Comparison of ENCODE assay signal across 10 cellular contexts in genomic region chr4:121112530-121112929, GRCh38. TPM values are rescaled to one million over a fixed set of nuclear protein-coding genes. Genes with fewer than 3 reads are reported as not detected.
DNase-seq lines count a peak whose midpoint lies in the region; ATAC-seq and TF ChIP-seq lines count a peak whose summit lies in the region.
"Had no signal": no experiment of that assay in that cellular context is flagged by ENCODE, and none has a peak within 500 bp of the region (broad histone marks: within the 10 kb centered on the region; RNA-seq: fewer than 3 reads in every experiment).

No MANE protein-coding gene starts in this region.

- H3K9ac ChIP-seq in Loucy (ENCODE audit: low read depth, low read length, poor library complexity, severe bottlenecking) = no peak overlapping the region

- no peaks in the 10 kb centered on the region for H3K9me2 ChIP-seq in Loucy (replicated peaks; ENCODE audit: low read depth, low read length)

- H3K36me3 ChIP-seq in Loucy (ENCODE audit: insufficient read depth, low read length) = no peaks in the 10 kb centered on the region
- H3K36me3 ChIP-seq in psoas muscle (ENCODE audit: insufficient read depth in 1 of 2, low read depth in 1 of 2) = no peaks in the 10 kb centered on the region
- H3K36me3 ChIP-seq: suprapubic skin had no signal

- TF ChIP-seq CTCF in GM10266 (IDR thresholded peaks at IDR 0.05; ENCODE audit: control insufficient read depth, insufficient read depth, low read depth, missing control alignments) (peak; percentile 21), Loucy (conservative IDR thresholded peaks at IDR 0.05; ENCODE audit: low read length) (peak; percentile 60), coronary artery (IDR thresholded peaks at IDR 0.05) (peak; percentile 27), psoas muscle (IDR thresholded peaks at IDR 0.05) (peak; percentile 46)

- H3K4me1 ChIP-seq in Loucy (ENCODE audit: insufficient read depth, low read length, poor library complexity, severe bottlenecking) (no peaks in the 10 kb centered on the region), psoas muscle (no peaks in the 10 kb centered on the region)
- H3K4me1 ChIP-seq: suprapubic skin had no signal

- H4K20me1 ChIP-seq in Loucy (ENCODE audit: insufficient read depth, low read length, poor library complexity, severe bottlenecking) = no peaks in the 10 kb centered on the region

- no peak overlapping the region for H3K4me3 ChIP-seq in Loucy (ENCODE audit: low read length, poor library complexity, severe bottlenecking)
- no peak overlapping the region for H3K4me3 ChIP-seq in coronary artery
- H3K4me3 ChIP-seq in psoas muscle = no peak overlapping the region
- H3K4me3 ChIP-seq: suprapubic skin had no signal

- DNase-seq in GM10266 (ENCODE audit: extremely low spot score) (no peak), coronary artery (ENCODE audit: low spot score) (no peak), psoas muscle (no peak), MV-4-11 (lab: John Stamatoyannopoulos, UW) (no peak)
- no peak for DNase-seq in activated CD4-positive, alpha-beta T cell treated with anti-CD3 and anti-CD28 coated beads, Interleukin-2, amount 50 U/mL, for 1 hour
- DNase-seq: stimulated activated CD4-positive, alpha-beta T cell treated with anti-CD3 and anti-CD28 coated beads, Interleukin-2, amount 100 ng/mL, for 24 hours had no signal

- no peak overlapping the region for H3K4me2 ChIP-seq in Loucy (ENCODE audit: low read depth, low read length, poor library complexity, severe bottlenecking)

- H3K27ac ChIP-seq in coronary artery = no peak overlapping the region
- H3K27ac ChIP-seq in psoas muscle = no peak overlapping the region
- H3K27ac ChIP-seq: suprapubic skin had no signal

- intact Hi-C loops in psoas muscle (cut with DNase I) = no loop called here

- H3K79me2 ChIP-seq in Loucy (ENCODE audit: insufficient read depth, low read length) = no peaks in the 10 kb centered on the region

- no peaks in the 10 kb centered on the region for H3F3A ChIP-seq in Loucy (ENCODE audit: low read depth)

- H3K27me3 ChIP-seq in Loucy (ENCODE audit: insufficient read depth, low read length, poor library complexity, severe bottlenecking) (no peaks in the 10 kb centered on the region), psoas muscle (ENCODE audit: insufficient read depth in 3 of 3, low read length in 2 of 3) (peaks cover 0 to under 1% (median 0%) of the 10 kb centered on the region in 3 donors)
- H3K27me3 ChIP-seq: suprapubic skin had no signal

- ATAC-seq in psoas muscle (no peak), GM19395 (IDR thresholded peaks at IDR 0.05; ENCODE audit: unreplicated experiment) (no peak)

- no peaks in the 10 kb centered on the region for H3K9me3 ChIP-seq in Loucy (ENCODE audit: insufficient read depth, low read depth, low read length)
- no peaks in the 10 kb centered on the region for H3K9me3 ChIP-seq in psoas muscle
- H3K9me3 ChIP-seq: suprapubic skin had no signal

- H2AFZ ChIP-seq in Loucy (ENCODE audit: low read length) = no peak overlapping the region

RNA-seq across cellular contexts. Expression of gene NDNF, which starts 40.2 kb away (rescaled TPM):
- 1 to 10 TPM; 2.1 to 7.6 (median 5.5) TPM for total RNA-seq in psoas muscle
- 1 to 10 TPM; 2.5 to 3.4 (median 3.0) TPM for polyA plus RNA-seq in psoas muscle

RNA-seq across cellular contexts. Expression of gene TNIP3, which starts 51.6 kb away (rescaled TPM):
- not detected for total RNA-seq in psoas muscle
- not detected for polyA plus RNA-seq in psoas muscle
- total RNA-seq: LHCN-M2, suprapubic skin had no signal
